ENCODE assay signal across 9 cellular contexts in the genomic region with DNA sequence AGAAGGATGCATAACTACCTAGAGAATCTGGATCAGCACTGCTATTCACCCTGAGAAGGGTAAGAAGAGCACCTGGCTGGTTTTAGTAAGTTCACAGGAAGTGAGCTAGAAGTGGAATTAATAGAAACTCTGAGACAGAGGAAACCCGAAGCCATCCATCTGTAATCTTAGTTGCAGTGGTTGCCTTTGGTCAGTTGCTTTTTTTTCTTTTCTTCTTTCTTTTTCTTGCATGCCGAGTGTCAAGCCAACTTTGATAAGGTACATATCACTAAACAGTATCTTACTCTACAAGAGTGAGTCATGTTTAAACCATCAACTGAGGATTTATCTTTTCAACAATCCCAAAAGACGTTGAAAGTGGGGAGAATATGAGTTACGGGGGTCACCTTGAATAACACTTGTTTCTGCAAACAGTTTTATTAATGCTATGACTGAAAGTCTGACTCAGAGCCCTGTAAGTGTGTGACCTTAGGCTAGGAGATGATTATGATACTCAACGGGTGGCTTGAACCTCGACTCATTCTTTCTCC. TPM values are rescaled to one million over a fixed set of nuclear protein-coding genes. Genes with fewer than 3 reads are reported as not detected.
DNase-seq lines count a peak whose midpoint lies in the region; ATAC-seq, FAIRE-seq and TF ChIP-seq lines count a peak whose summit lies in the region.
"Had no signal": no experiment of that assay in that cellular context is flagged by ENCODE, and none has a peak within 500 bp of the region (broad histone marks: within the 10 kb centered on the region; RNA-seq: fewer than 3 reads in every experiment).

No MANE protein-coding gene starts in this region.

- no peak overlapping the region for H3K9ac ChIP-seq in HUES48 (ENCODE audit: low read depth, low read length)

- peaks cover 14% of the 10 kb centered on the region for H3K4me1 Mint-ChIP-seq in CD14-positive monocyte

- H3K9me3 Mint-ChIP-seq in CD14-positive monocyte = peaks cover 0 to 3% (median 0%) of the 10 kb centered on the region in 7 donors

- FAIRE-seq in GM12892 (lab: Jason Lieb, UNC) = peak; percentile 14

- DNase-seq in GM12892 (ENCODE audit: insufficient read length) (no peak), germinal center (ENCODE audit: low spot score) (peak; percentile 32), NCI-H1105 (lab: John Stamatoyannopoulos, UW) (no peak), CD14-positive monocyte (ENCODE audit: low spot score) (no peak), pons (ENCODE audit: low spot score) (no peak)
- no peak for DNase-seq in stimulated activated CD4-positive, alpha-beta T cell treated with anti-CD3 and anti-CD28 coated beads, Interleukin-15, amount 100 ng/mL, for 24 hours

- TF ChIP-seq CTCF in CD14-positive monocyte (IDR thresholded peaks at IDR 0.05) = no peak

- H3K27me3 ChIP-seq in HUES48 (ENCODE audit: control insufficient read depth, insufficient read depth, low read length) = no peaks in the 10 kb centered on the region

- no peak overlapping the region for H3K27ac Mint-ChIP-seq in CD14-positive monocyte

- no peaks in the 10 kb centered on the region for H3K9me3 ChIP-seq in HUES48 (ENCODE audit: control insufficient read depth, insufficient read depth, low read length)

- H3K4me3 Mint-ChIP-seq in CD14-positive monocyte = no peak overlapping the region

- TF ChIP-seq POLR2A in GM12892 (IDR thresholded peaks at IDR 0.05; ENCODE audit: low read depth, low read length) = 0 out of 2 replicates have a peak, but pooled peaks have one; percentile 23

- peak overlapping the region; percentile 21 for H3K27ac ChIP-seq in HUES48 (ENCODE audit: low read depth, low read length)
- H3K27ac ChIP-seq: HL-60 had no signal

- ATAC-seq in GM21529 (IDR thresholded peaks at IDR 0.05; ENCODE audit: unreplicated experiment) = peak; percentile 81

- H3K36me3 Mint-ChIP-seq in CD14-positive monocyte = peaks cover 0 to 3% of the 10 kb centered on the region in 2 donors

- peaks cover 0 to 2% (median 0%) of the 10 kb centered on the region in 3 donors for H3K27me3 Mint-ChIP-seq in CD14-positive monocyte (ENCODE audit: low read depth in 3 of 3)

- no peak overlapping the region for H3K4me3 ChIP-seq in HUES48 (ENCODE audit: low read depth, low read length)

- intact Hi-C loops in CD14-positive monocyte (cut with micrococcal nuclease) = no loop called here

- no peaks in the 10 kb centered on the region for H3K36me3 ChIP-seq in HUES48 (ENCODE audit: control insufficient read depth, insufficient read depth, low read length)

- H3K4me1 ChIP-seq in HUES48 (ENCODE audit: control insufficient read depth, insufficient read depth, low read length) = peaks cover 12% of the 10 kb centered on the region

RNA-seq across cellular contexts. Expression of a gene that starts 26.7 kb away (rescaled TPM):
- 131 TPM for polyA plus RNA-seq in GM12892 (2012; ENCODE audit: missing spikeins)
- polyA plus RNA-seq in CD14-positive monocyte = under 1 TPM; 0.73 TPM
